Comparison of ENCODE assay signal across 10 cellular contexts in the genomic region with DNA sequence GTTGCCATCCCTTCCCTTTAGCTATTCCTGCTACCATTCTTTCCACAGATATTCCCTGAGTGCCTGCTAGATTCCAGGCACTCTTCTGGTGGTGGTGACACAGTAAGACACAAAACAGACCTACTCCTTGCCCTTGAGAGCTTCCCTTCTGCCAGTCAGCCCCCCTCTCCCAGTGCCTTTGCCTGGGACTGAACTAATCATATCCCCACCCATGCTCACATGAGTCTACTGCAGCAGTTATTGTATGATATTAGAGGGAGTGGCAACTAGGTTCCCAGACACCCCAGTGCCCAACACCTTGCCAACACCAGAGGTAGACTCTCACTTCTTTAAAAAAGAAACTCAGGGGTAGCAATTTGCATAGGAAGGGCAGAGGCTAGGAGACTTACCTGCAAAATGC. TPM values are rescaled to one million over a fixed set of nuclear protein-coding genes. Genes with fewer than 3 reads are reported as not detected.
DNase-seq lines count a peak whose midpoint lies in the region; ATAC-seq, FAIRE-seq and TF ChIP-seq lines count a peak whose summit lies in the region.
"Had no signal": no experiment of that assay in that cellular context is flagged by ENCODE, and none has a peak within 500 bp of the region (broad histone marks: within the 10 kb centered on the region; RNA-seq: fewer than 3 reads in every experiment).

No MANE protein-coding gene starts in this region.

- H3K9ac ChIP-seq in kidney (ENCODE audit: low read length in 2 of 2): no peak overlapping the region

- peak; percentile 56 for DNase-seq in activated effector memory CD4-positive, alpha-beta T cell treated with anti-CD3 and anti-CD28 coated beads, Interleukin-2, amount 50 U/mL, for 16 hours
- no peak for DNase-seq in activated effector memory CD4-positive, alpha-beta T cell treated with Interleukin-2 at 50 U/mL for 16 hours
- DNase-seq in activated CD8-positive, alpha-beta T cell treated with anti-CD3 and anti-CD28 coated beads, Interleukin-2, amount 10 ng/mL, durations not matched to agents 7 days and 5 days: no peak
- DNase-seq in right atrium auricular region (ENCODE audit: low spot score) (peak; percentile 28), thoracic aorta (ENCODE audit: low spot score) (no peak), kidney (no peak), COR-L47 (lab: John Stamatoyannopoulos, UW) (no peak), SW480 (ENCODE audit: low spot score) (no peak)
- DNase-seq: esophagus squamous epithelium, NCI-H2107 had no signal

- intact Hi-C loops in kidney (cut with DNase I): no loop called here

- H3K4me3 ChIP-seq in right atrium auricular region (no peak overlapping the region), thoracic aorta (no peak overlapping the region), kidney (ENCODE audit: low read length in 2 of 2) (no peak overlapping the region)
- H3K4me3 ChIP-seq: esophagus squamous epithelium had no signal

- H3K27me3 ChIP-seq in right atrium auricular region (no peaks in the 10 kb centered on the region), thoracic aorta (replicated peaks; ENCODE audit: insufficient read depth) (no peaks in the 10 kb centered on the region)
- H3K27me3 ChIP-seq: esophagus squamous epithelium had no signal

- TF ChIP-seq CTCF in right atrium auricular region (IDR thresholded peaks at IDR 0.05) (no peak), thoracic aorta (IDR thresholded peaks at IDR 0.05) (no peak), kidney (IDR thresholded peaks at IDR 0.05; ENCODE audit: borderline replicate concordance, extremely low read depth, insufficient read depth) (no peak)

- no peaks in the 10 kb centered on the region for H3K36me3 Mint-ChIP-seq in activated CD8-positive, alpha-beta T cell treated with anti-CD3 and anti-CD28 coated beads, Interleukin-2, amount 10 ng/mL, durations not matched to agents 7 days and 5 days (ENCODE audit: low read depth)

- no peak for ATAC-seq in activated CD8-positive, alpha-beta T cell treated with anti-CD3 and anti-CD28 coated beads, Interleukin-2, amount 10 ng/mL, durations not matched to agents 7 days and 5 days
- no peak for ATAC-seq in thoracic aorta (ENCODE audit: insufficient number of reproducible peaks, low FRiP score, low read depth)

- FAIRE-seq in kidney (lab: Jason Lieb, UNC): no peak

- H3K27ac ChIP-seq in right atrium auricular region: no peak overlapping the region
- H3K27ac ChIP-seq in thoracic aorta: peak overlapping the region; percentile 37 to 54
- H3K27ac ChIP-seq in kidney (ENCODE audit: low read depth in 2 of 2, low read length in 2 of 2): no peak overlapping the region

- H3K9me3 Mint-ChIP-seq in activated CD8-positive, alpha-beta T cell treated with anti-CD3 and anti-CD28 coated beads, Interleukin-2, amount 10 ng/mL, durations not matched to agents 7 days and 5 days (ENCODE audit: insufficient read depth): no peaks in the 10 kb centered on the region

- no peak overlapping the region for H3K4me3 Mint-ChIP-seq in activated CD8-positive, alpha-beta T cell treated with anti-CD3 and anti-CD28 coated beads, Interleukin-2, amount 10 ng/mL, durations not matched to agents 7 days and 5 days

- peak overlapping the region; percentile 99 for H3K27ac Mint-ChIP-seq in activated CD8-positive, alpha-beta T cell treated with anti-CD3 and anti-CD28 coated beads, Interleukin-2, amount 10 ng/mL, durations not matched to agents 7 days and 5 days

- H3K4me1 ChIP-seq in right atrium auricular region: peaks cover 0 to 27% of the 10 kb centered on the region in 2 donors
- H3K4me1 ChIP-seq in thoracic aorta (ENCODE audit: control insufficient read depth in 1 of 2, low read depth in 2 of 2): peaks cover 12 to 31% of the 10 kb centered on the region in 2 donors
- H3K4me1 ChIP-seq in kidney (ENCODE audit: control insufficient read depth in 1 of 2, insufficient read depth in 1 of 2, low read depth in 1 of 2, low read length in 2 of 2): peaks cover 0 to 12% of the 10 kb centered on the region in 2 donors

- CTCF ChIA-PET in activated CD8-positive, alpha-beta T cell treated with anti-CD3 and anti-CD28 coated beads, Interleukin-2, amount 10 ng/mL, durations not matched to agents 7 days and 5 days (lab: Charles Lee): interaction anchor here (1.3 to 18.8 kb wide), 7 partner anchors 10 to 487 kb away, joined by 5 to 268 read pairs (median 14); no protein-coding TSS in a partner anchor

- no peaks in the 10 kb centered on the region for H3K27me3 Mint-ChIP-seq in activated CD8-positive, alpha-beta T cell treated with anti-CD3 and anti-CD28 coated beads, Interleukin-2, amount 10 ng/mL, durations not matched to agents 7 days and 5 days (ENCODE audit: low read depth)

- POLR2A ChIA-PET in activated CD8-positive, alpha-beta T cell treated with anti-CD3 and anti-CD28 coated beads, Interleukin-2, amount 10 ng/mL, durations not matched to agents 7 days and 5 days (lab: Charles Lee): interaction anchor here (0.6 to 3.8 kb wide), 3 partner anchors 8 to 16 kb away, joined by 3 to 13 read pairs (median 4); no protein-coding TSS in a partner anchor

- H3K9me3 ChIP-seq in right atrium auricular region (no peaks in the 10 kb centered on the region), thoracic aorta (no peaks in the 10 kb centered on the region), kidney (ENCODE audit: control insufficient read depth in 1 of 2, low read length in 2 of 2) (no peaks in the 10 kb centered on the region)
- H3K9me3 ChIP-seq: esophagus squamous epithelium had no signal

- H3K36me3 ChIP-seq in right atrium auricular region (no peaks in the 10 kb centered on the region), thoracic aorta (no peaks in the 10 kb centered on the region), kidney (ENCODE audit: control insufficient read depth in 1 of 2, insufficient read depth in 2 of 2, low read length in 2 of 2) (no peaks in the 10 kb centered on the region)
- H3K36me3 ChIP-seq: esophagus squamous epithelium had no signal

- peaks cover 63% of the 10 kb centered on the region for H3K4me1 Mint-ChIP-seq in activated CD8-positive, alpha-beta T cell treated with anti-CD3 and anti-CD28 coated beads, Interleukin-2, amount 10 ng/mL, durations not matched to agents 7 days and 5 days (ENCODE audit: low read depth)

RNA-seq across cellular contexts. Expression of a gene that starts 7.2 kb away (rescaled TPM):
- total RNA-seq in activated CD8-positive, alpha-beta T cell treated with anti-CD3 and anti-CD28 coated beads, Interleukin-2, amount 10 ng/mL, durations not matched to agents 7 days and 5 days: 100 to 1,000 TPM in 1 of 2 experiments, 10 to 100 TPM in 1; 97.0 to 100 TPM
- total RNA-seq in right atrium auricular region: 10 to 100 TPM; 18.9 to 54.6 TPM
- total RNA-seq in thoracic aorta: 100 to 1,000 TPM; 121 to 210 TPM
- 81.9 TPM for total RNA-seq in kidney
- polyA plus RNA-seq in kidney (ENCODE audit: insufficient read depth, low read depth, low replicate concordance): 27.2 TPM

Comparison
In these comparisons a context has a peak if more than half of its experiments do, and no peak if none do; other contexts are left out.
1. DNase-seq: peak in activated effector memory CD4-positive, alpha-beta T cell treated with anti-CD3 and anti-CD28 coated beads, Interleukin-2, amount 50 U/mL, for 16 hours (single experiment) and right atrium auricular region (single experiment); none in activated effector memory CD4-positive, alpha-beta T cell treated with Interleukin-2 at 50 U/mL for 16 hours (single experiment), activated CD8-positive, alpha-beta T cell treated with anti-CD3 and anti-CD28 coated beads, Interleukin-2, amount 10 ng/mL, durations not matched to agents 7 days and 5 days (single experiment), thoracic aorta (single experiment), kidney (single experiment), COR-L47 (single experiment) and SW480 (single experiment).
2. H3K27ac ChIP-seq: peak in thoracic aorta (2 of 2); none in right atrium auricular region (0 of 2) and kidney (0 of 2).